ENCODE assay signal across 1 cellular context in genomic region chr17:19769946-19770652, GRCh38.
TF ChIP-seq lines count a peak whose summit lies in the region.

No MANE protein-coding gene starts in this region.

TF ChIP-seq in endothelial cell of umbilical vein, 7 proteins besides CTCF, POLR2A, EP300 and RAD21 (continued from another document):
- peak; percentile 31 for TF ChIP-seq GATA2 (IDR thresholded peaks at IDR 0.05; ENCODE audit: insufficient read depth, insufficient read length, low read depth, low read length)
- TF ChIP-seq MAX (IDR thresholded peaks at IDR 0.05; ENCODE audit: insufficient read depth, insufficient read length): no peak
- TF ChIP-seq MYC (IDR thresholded peaks at IDR 0.05; ENCODE audit: low read depth, low read length): no peak
- TF ChIP-seq JUN (IDR thresholded peaks at IDR 0.05; ENCODE audit: borderline replicate concordance, insufficient read depth, insufficient read length, low read depth): no peak
- no peak for TF ChIP-seq FOS (IDR thresholded peaks at IDR 0.05; ENCODE audit: borderline replicate concordance, insufficient read depth, low read length)
- TF ChIP-seq POLR2AphosphoS5 (IDR thresholded peaks at IDR 0.05; ENCODE audit: insufficient read depth, low read depth, low read length): no peak
